ENCODE assay signal across 17 cellular contexts in genomic region chr4:20423420-20423819, GRCh38.
"Had no signal": no experiment of that assay in that cellular context is flagged by ENCODE, and none has a peak within 500 bp of the region (broad histone marks: within the 10 kb centered on the region; RNA-seq: fewer than 3 reads in every experiment).

No MANE protein-coding gene starts in this region.

- H3K27ac ChIP-seq: brain microvascular endothelial cell, epithelial cell of prostate, left lung, tibial artery, uterus had no signal

- H3K36me3 ChIP-seq: brain microvascular endothelial cell, left lung, tibial artery, uterus had no signal

- H3K4me1 ChIP-seq: uterus had no signal

- DNase-seq: activated CD4-positive, alpha-beta T cell treated with anti-CD3 and anti-CD28 coated beads for 4 hours; activated CD8-positive, alpha-beta T cell treated with anti-CD3 and anti-CD28 coated beads for 36 hours; activated effector memory CD4-positive, alpha-beta T cell treated with anti-CD3 and anti-CD28 coated beads, Interleukin-2, amount 50 U/mL, for 16 hours; activated T-cell treated with anti-CD3 and anti-CD28 coated beads, Interleukin-2, amount 50 U/mL, for 4 hours; amygdala; brain microvascular endothelial cell; cortex of kidney; effector memory CD4-positive, alpha-beta T cell; hippocampal formation; left lung; mammary epithelial cell; naive B cell; stimulated activated CD4-positive, alpha-beta T cell treated with anti-CD3 and anti-CD28 coated beads, Interleukin-12 subunit alpha, Interleukin-12 subunit beta, amount 100 ng/mL, for 4 hours; tibial artery; uterus had no signal

- FAIRE-seq: keratinocyte had no signal

- H3K4me3 ChIP-seq: left lung, tibial artery, uterus had no signal

- H3K9me3 ChIP-seq: left lung, tibial artery, uterus had no signal

- H3K27me3 ChIP-seq: brain microvascular endothelial cell, left lung, tibial artery, uterus had no signal
